1 cellular context compared by ENCODE assay signal in genomic region chr11:2088284-2088683, GRCh38.
TF ChIP-seq lines count a peak whose summit lies in the region.

No MANE protein-coding gene starts in this region.

TF ChIP-seq in HepG2, 621 proteins besides CTCF, POLR2A, EP300 and RAD21 (continued from another document):
- TF ChIP-seq ZBTB40 (IDR thresholded peaks at IDR 0.05) = no peak
- peak; percentile 98 for TF ChIP-seq ZBTB40 (CRISPR knock-in tag; IDR thresholded peaks at IDR 0.05)
